ENCODE assay signal across 1 cellular context in genomic region chr3:186612721-186613636, GRCh38.
TF ChIP-seq lines count a peak whose summit lies in the region.

A gene with protein sequence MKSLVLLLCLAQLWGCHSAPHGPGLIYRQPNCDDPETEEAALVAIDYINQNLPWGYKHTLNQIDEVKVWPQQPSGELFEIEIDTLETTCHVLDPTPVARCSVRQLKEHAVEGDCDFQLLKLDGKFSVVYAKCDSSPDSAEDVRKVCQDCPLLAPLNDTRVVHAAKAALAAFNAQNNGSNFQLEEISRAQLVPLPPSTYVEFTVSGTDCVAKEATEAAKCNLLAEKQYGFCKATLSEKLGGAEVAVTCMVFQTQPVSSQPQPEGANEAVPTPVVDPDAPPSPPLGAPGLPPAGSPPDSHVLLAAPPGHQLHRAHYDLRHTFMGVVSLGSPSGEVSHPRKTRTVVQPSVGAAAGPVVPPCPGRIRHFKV (plus strand): TSS chr3:186613060. CDS start chr3:186613142, 82 bp downstream.

TF ChIP-seq in HepG2, 621 proteins besides CTCF, POLR2A, EP300 and RAD21 (continued from another document and continues in another):
- TF ChIP-seq ZNF749 (CRISPR knock-in tag; IDR thresholded peaks at IDR 0.05; ENCODE audit: borderline replicate concordance) (no peak), KDM5A (IDR thresholded peaks at IDR 0.05; ENCODE audit: borderline replicate concordance, low read length) (peak; percentile 55; the same call in 1 of the 2 replicates), ZNF44 (CRISPR knock-in tag; IDR thresholded peaks at IDR 0.05) (0 out of 2 replicates have a peak, but pooled peaks have one; percentile 66), ZNF350 (CRISPR knock-in tag; IDR thresholded peaks at IDR 0.05; ENCODE audit: borderline replicate concordance, low read depth) (peak; percentile 96), RBM39 (IDR thresholded peaks at IDR 0.05; ENCODE audit: low read depth, low read length, poor library complexity, severe bottlenecking) (no peak), ZNF678 (CRISPR knock-in tag; IDR thresholded peaks at IDR 0.05) (no peak), ELF4 (CRISPR knock-in tag; IDR thresholded peaks at IDR 0.05; ENCODE audit: borderline replicate concordance) (no peak; the same call in 1 of the 2 replicates), NBN (conservative IDR thresholded peaks at IDR 0.05) (no peak), SCMH1 (CRISPR knock-in tag; IDR thresholded peaks at IDR 0.05; ENCODE audit: borderline replicate concordance) (no peak), KDM1A (CRISPR knock-in tag; IDR thresholded peaks at IDR 0.05) (peak; percentile 78; the same call in 1 of the 2 replicates), ZNF563 (CRISPR knock-in tag; IDR thresholded peaks at IDR 0.05) (no peak; the same call in 1 of the 2 replicates), SALL2 (CRISPR knock-in tag; IDR thresholded peaks at IDR 0.05) (no peak), CAMTA2 (CRISPR knock-in tag; IDR thresholded peaks at IDR 0.05; ENCODE audit: borderline replicate concordance) (0 out of 2 replicates have a peak, but pooled peaks have one; percentile 57), SRY (CRISPR knock-in tag; IDR thresholded peaks at IDR 0.05) (peak; percentile 94), CBFB (CRISPR knock-in tag; IDR thresholded peaks at IDR 0.05) (0 out of 2 replicates have a peak, but pooled peaks have one; percentile 32), KAT7 (CRISPR knock-in tag; IDR thresholded peaks at IDR 0.05; ENCODE audit: borderline replicate concordance) (no peak; the same call in 1 of the 2 replicates), MBD4 (IDR thresholded peaks at IDR 0.05; ENCODE audit: borderline replicate concordance, low read length) (no peak), ZSCAN9 (CRISPR knock-in tag; IDR thresholded peaks at IDR 0.05; ENCODE audit: borderline replicate concordance) (peak; percentile 89), ZNF382 (CRISPR knock-in tag; IDR thresholded peaks at IDR 0.05; ENCODE audit: borderline replicate concordance) (no peak), PHF20 (CRISPR knock-in tag; IDR thresholded peaks at IDR 0.05) (no peak), GABPA (IDR thresholded peaks at IDR 0.05; ENCODE audit: low read depth, low read length) (no peak), GABPA (CRISPR knock-in tag; IDR thresholded peaks at IDR 0.05; ENCODE audit: low read depth) (no peak), POLR2AphosphoS5 (IDR thresholded peaks at IDR 0.05; ENCODE audit: low read depth, low read length) (peak; percentile 96), TEAD2 (CRISPR knock-in tag; IDR thresholded peaks at IDR 0.05) (no peak), ZNF607 (CRISPR knock-in tag; IDR thresholded peaks at IDR 0.05; ENCODE audit: borderline replicate concordance) (no peak; the same call in none of the 2 replicates), HNRNPK (IDR thresholded peaks at IDR 0.05; ENCODE audit: low read depth, low read length, poor library complexity, severe bottlenecking) (no peak), ATF6 (CRISPR knock-in tag; conservative IDR thresholded peaks at IDR 0.05) (no peak), ETV6 (CRISPR knock-in tag; conservative IDR thresholded peaks at IDR 0.05) (0 out of 2 replicates have a peak, but pooled peaks have one; percentile 27), NR2F6 (IDR thresholded peaks at IDR 0.05) (peak; percentile 78), NR2F6 (CRISPR knock-in tag; IDR thresholded peaks at IDR 0.05) (peak; percentile 78), POGZ (CRISPR knock-in tag; IDR thresholded peaks at IDR 0.05) (peak; percentile 68), ATF7 (IDR thresholded peaks at IDR 0.05) (peak; percentile 40; the same call in 1 of the 2 replicates), ATF7 (CRISPR knock-in tag; IDR thresholded peaks at IDR 0.05) (peak; percentile 87), NCOA2 (CRISPR knock-in tag; IDR thresholded peaks at IDR 0.05) (peak; percentile 98), ZNF891 (CRISPR knock-in tag; IDR thresholded peaks at IDR 0.05) (peak; percentile 91), TOE1 (CRISPR knock-in tag; IDR thresholded peaks at IDR 0.05) (peak; percentile 93), ARID4A (CRISPR knock-in tag; IDR thresholded peaks at IDR 0.05; ENCODE audit: borderline replicate concordance) (peak; percentile 84), ZNF839 (CRISPR knock-in tag; IDR thresholded peaks at IDR 0.05; ENCODE audit: borderline replicate concordance) (no peak), ZNF354B (CRISPR knock-in tag; IDR thresholded peaks at IDR 0.05) (0 out of 2 replicates have a peak, but pooled peaks have one; percentile 37), GTF2F1 (IDR thresholded peaks at IDR 0.05; ENCODE audit: low read length) (no peak; the same call in 1 of the 2 replicates), IKZF4 (CRISPR knock-in tag; IDR thresholded peaks at IDR 0.05; ENCODE audit: borderline replicate concordance, low read depth, not compliant biosample characterization) (no peak), SMC3 (IDR thresholded peaks at IDR 0.05; ENCODE audit: low read length) (peak; percentile 29; the same call in 1 of the 2 replicates), ZNF816 (CRISPR knock-in tag; IDR thresholded peaks at IDR 0.05; ENCODE audit: borderline replicate concordance) (peak; percentile 98)
- TF ChIP-seq, protein P1, sequence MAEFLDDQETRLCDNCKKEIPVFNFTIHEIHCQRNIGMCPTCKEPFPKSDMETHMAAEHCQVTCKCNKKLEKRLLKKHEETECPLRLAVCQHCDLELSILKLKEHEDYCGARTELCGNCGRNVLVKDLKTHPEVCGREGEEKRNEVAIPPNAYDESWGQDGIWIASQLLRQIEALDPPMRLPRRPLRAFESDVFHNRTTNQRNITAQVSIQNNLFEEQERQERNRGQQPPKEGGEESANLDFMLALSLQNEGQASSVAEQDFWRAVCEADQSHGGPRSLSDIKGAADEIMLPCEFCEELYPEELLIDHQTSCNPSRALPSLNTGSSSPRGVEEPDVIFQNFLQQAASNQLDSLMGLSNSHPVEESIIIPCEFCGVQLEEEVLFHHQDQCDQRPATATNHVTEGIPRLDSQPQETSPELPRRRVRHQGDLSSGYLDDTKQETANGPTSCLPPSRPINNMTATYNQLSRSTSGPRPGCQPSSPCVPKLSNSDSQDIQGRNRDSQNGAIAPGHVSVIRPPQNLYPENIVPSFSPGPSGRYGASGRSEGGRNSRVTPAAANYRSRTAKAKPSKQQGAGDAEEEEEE (CRISPR knock-in tag; IDR thresholded peaks at IDR 0.05; ENCODE audit: borderline replicate concordance): no peak
- TF ChIP-seq, protein P2, sequence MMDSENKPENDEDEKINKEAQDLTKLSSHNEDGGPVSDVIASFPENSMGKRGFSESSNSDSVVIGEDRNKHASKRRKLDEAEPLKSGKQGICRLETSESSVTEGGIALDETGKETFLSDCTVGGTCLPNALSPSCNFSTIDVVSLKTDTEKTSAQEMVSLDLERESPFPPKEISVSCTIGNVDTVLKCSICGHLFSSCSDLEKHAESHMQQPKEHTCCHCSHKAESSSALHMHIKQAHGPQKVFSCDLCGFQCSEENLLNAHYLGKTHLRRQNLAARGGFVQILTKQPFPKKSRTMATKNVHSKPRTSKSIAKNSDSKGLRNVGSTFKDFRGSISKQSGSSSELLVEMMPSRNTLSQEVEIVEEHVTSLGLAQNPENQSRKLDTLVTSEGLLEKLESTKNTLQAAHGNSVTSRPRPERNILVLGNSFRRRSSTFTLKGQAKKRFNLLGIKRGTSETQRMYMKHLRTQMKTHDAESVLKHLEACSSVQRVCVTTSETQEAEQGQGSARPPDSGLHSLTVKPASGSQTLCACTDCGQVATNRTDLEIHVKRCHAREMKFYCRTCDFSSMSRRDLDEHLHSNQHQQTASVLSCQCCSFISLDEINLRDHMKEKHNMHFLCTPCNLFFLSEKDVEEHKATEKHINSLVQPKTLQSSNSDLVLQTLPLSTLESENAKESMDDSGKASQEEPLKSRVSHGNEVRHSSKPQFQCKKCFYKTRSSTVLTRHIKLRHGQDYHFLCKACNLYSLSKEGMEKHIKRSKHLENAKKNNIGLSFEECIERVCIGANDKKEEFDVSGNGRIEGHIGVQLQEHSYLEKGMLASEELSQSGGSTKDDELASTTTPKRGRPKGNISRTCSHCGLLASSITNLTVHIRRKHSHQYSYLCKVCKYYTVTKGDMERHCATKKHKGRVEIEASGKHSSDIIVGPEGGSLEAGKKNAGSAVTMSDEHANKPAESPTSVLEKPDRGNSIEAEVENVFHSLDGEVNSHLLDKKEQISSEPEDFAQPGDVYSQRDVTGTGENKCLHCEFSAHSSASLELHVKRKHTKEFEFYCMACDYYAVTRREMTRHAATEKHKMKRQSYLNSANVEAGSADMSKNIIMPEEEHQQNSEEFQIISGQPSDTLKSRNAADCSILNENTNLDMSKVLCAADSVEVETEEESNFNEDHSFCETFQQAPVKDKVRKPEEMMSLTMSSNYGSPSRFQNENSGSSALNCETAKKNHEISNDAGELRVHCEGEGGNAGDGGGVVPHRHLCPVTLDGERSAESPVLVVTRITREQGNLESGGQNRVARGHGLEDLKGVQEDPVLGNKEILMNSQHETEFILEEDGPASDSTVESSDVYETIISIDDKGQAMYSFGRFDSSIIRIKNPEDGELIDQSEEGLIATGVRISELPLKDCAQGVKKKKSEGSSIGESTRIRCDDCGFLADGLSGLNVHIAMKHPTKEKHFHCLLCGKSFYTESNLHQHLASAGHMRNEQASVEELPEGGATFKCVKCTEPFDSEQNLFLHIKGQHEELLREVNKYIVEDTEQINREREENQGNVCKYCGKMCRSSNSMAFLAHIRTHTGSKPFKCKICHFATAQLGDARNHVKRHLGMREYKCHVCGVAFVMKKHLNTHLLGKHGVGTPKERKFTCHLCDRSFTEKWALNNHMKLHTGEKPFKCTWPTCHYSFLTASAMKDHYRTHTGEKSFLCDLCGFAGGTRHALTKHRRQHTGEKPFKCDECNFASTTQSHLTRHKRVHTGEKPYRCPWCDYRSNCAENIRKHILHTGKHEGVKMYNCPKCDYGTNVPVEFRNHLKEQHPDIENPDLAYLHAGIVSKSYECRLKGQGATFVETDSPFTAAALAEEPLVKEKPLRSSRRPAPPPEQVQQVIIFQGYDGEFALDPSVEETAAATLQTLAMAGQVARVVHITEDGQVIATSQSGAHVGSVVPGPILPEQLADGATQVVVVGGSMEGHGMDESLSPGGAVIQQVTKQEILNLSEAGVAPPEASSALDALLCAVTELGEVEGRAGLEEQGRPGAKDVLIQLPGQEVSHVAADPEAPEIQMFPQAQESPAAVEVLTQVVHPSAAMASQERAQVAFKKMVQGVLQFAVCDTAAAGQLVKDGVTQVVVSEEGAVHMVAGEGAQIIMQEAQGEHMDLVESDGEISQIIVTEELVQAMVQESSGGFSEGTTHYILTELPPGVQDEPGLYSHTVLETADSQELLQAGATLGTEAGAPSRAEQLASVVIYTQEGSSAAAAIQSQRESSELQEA (CRISPR knock-in tag; IDR thresholded peaks at IDR 0.05; ENCODE audit: not compliant biosample characterization): peak; percentile 21
- TF ChIP-seq, protein P3, sequence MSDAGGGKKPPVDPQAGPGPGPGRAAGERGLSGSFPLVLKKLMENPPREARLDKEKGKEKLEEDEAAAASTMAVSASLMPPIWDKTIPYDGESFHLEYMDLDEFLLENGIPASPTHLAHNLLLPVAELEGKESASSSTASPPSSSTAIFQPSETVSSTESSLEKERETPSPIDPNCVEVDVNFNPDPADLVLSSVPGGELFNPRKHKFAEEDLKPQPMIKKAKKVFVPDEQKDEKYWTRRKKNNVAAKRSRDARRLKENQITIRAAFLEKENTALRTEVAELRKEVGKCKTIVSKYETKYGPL (CRISPR knock-in tag; IDR thresholded peaks at IDR 0.05): peak; percentile 89
- TF ChIP-seq, protein P4, sequence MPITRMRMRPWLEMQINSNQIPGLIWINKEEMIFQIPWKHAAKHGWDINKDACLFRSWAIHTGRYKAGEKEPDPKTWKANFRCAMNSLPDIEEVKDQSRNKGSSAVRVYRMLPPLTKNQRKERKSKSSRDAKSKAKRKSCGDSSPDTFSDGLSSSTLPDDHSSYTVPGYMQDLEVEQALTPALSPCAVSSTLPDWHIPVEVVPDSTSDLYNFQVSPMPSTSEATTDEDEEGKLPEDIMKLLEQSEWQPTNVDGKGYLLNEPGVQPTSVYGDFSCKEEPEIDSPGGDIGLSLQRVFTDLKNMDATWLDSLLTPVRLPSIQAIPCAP (CRISPR knock-in tag; IDR thresholded peaks at IDR 0.05; ENCODE audit: low read depth): 0 out of 2 replicates have a peak, but pooled peaks have one; percentile 20
